ENCODE assay signal across 8 cellular contexts in genomic region chr22:43812149-43812842, GRCh38. TPM values are rescaled to one million over a fixed set of nuclear protein-coding genes. Genes with fewer than 3 reads are reported as not detected.
DNase-seq lines count a peak whose midpoint lies in the region; ATAC-seq and TF ChIP-seq lines count a peak whose summit lies in the region.

Gene EFCAB6 (minus strand): TSS chr22:43812305. CDS start chr22:43782318, 29,987 bp downstream.

- in situ Hi-C loops in Caki2 (cut with HindIII; ENCODE audit: low pct_unique_long_range_greater_than_20kb, low sequenced_read_pairs) = no loop called here

- peak; percentile 76 for ATAC-seq in GM21515 (IDR thresholded peaks at IDR 0.05; ENCODE audit: unreplicated experiment)
- ATAC-seq in naive B cell (ENCODE audit: low read depth in 2 of 2) = peak; percentile 92 to 93

- peak; percentile 41 to 60 for TF ChIP-seq POLR2A in Peyer's patch (IDR thresholded peaks at IDR 0.05)

- H3K36me3 ChIP-seq in Peyer's patch = no peaks in the 10 kb centered on the region

- H3K4me3 ChIP-seq in Peyer's patch = peak within 1 kb of the TSS; percentile 55 to 83 (median 78)

- peak; percentile 91 for DNase-seq in Caki2 (ENCODE audit: low read depth)
- peak; percentile 91 to 97 (median 93) for DNase-seq in Peyer's patch
- peak; percentile 77 for DNase-seq in activated T-helper 1 cell treated with Interleukin-2 at 50 U/mL for 16 hours (ENCODE audit: low read depth)
- DNase-seq in fibroblast of gingiva (ENCODE audit: low read depth) = peak; percentile 92
- DNase-seq in naive B cell = peak; percentile 82
- DNase-seq in stimulated activated CD8-positive, alpha-beta memory T cell treated with anti-CD3 and anti-CD28 coated beads, Interleukin-7, amount 100 ng/mL, for 48 hours (ENCODE audit: extremely low read depth in 1 of 2, low read depth in 1 of 2) = peak; percentile 75 to 85

- H3K27me3 Mint-ChIP-seq in IgD-negative memory B cell = no peaks in the 10 kb centered on the region
- H3K27me3 Mint-ChIP-seq in naive B cell = peaks cover 3 to 15% (median 13%) of the 10 kb centered on the region in 3 donors

- H3K4me3 Mint-ChIP-seq in IgD-negative memory B cell = peak within 1 kb of the TSS; percentile 91 to 99 (median 96)
- H3K4me3 Mint-ChIP-seq in naive B cell = peak within 1 kb of the TSS; percentile 89 to 99 (median 97)

- peaks cover 12 to 17% (median 14%) of the 10 kb centered on the region in 3 donors for H3K4me1 Mint-ChIP-seq in IgD-negative memory B cell
- H3K4me1 Mint-ChIP-seq in naive B cell = peaks cover 23 to 26% (median 26%) of the 10 kb centered on the region in 3 donors

- no peaks in the 10 kb centered on the region for H3K9me3 ChIP-seq in Peyer's patch

- peaks cover 4% of the 10 kb centered on the region for H3K36me3 Mint-ChIP-seq in IgD-negative memory B cell
- H3K36me3 Mint-ChIP-seq in naive B cell = no peaks in the 10 kb centered on the region

- H3K9me3 Mint-ChIP-seq in IgD-negative memory B cell (no peaks in the 10 kb centered on the region), naive B cell (no peaks in the 10 kb centered on the region)

- H3K27ac ChIP-seq in Peyer's patch = peak within 1 kb of the TSS; percentile 65 to 76 (median 73)

- TF ChIP-seq CTCF in Peyer's patch (IDR thresholded peaks at IDR 0.05) = no peak

- no peaks in the 10 kb centered on the region for H3K27me3 ChIP-seq in Peyer's patch

- H3K4me1 ChIP-seq in Peyer's patch = peaks cover 0 to 14% (median 3%) of the 10 kb centered on the region in 4 donors

- H3K27ac Mint-ChIP-seq in IgD-negative memory B cell (peak within 1 kb of the TSS; percentile 77 to 96 (median 96)), naive B cell (peak within 1 kb of the TSS; percentile 77 to 93 (median 91))

RNA-seq across cellular contexts. Expression of gene EFCAB6, which starts in this region (rescaled TPM):
- total RNA-seq in Caki2 (2014; rRNA removed; shearing (Covaris generic); ENCODE audit: low replicate concordance) = 0.98 and 3.9 TPM in 2 replicates
- polyA plus RNA-seq in IgD-negative memory B cell = not detected
- 1 to 10 TPM in 1 of 4 donors, under 1 TPM in 2, not detected in 1; 0.35 to 4.4 (median 0.94) TPM for total RNA-seq in Peyer's patch
- polyA plus RNA-seq in naive B cell (ENCODE audit: low read depth in 6 of 6) = not detected

Comparison
In these comparisons a context has a peak if more than half of its experiments do, and no peak if none do; other contexts are left out.
1. Peak in every context shown above with its lines: DNase-seq, ATAC-seq, H3K4me3 ChIP-seq and H3K27ac ChIP-seq.
2. Peak in DNase-seq and ATAC-seq in naive B cell; RNA of the gene not detected or under 1 TPM.